29 cellular contexts compared by ENCODE assay signal in genomic region chr11:66706989-66707388, GRCh38.
"Had no signal": no experiment of that assay in that cellular context is flagged by ENCODE, and none has a peak within 500 bp of the region (broad histone marks: within the 10 kb centered on the region; RNA-seq: fewer than 3 reads in every experiment).

No MANE protein-coding gene starts in this region.

- H3K4me3 ChIP-seq: ascending aorta, breast epithelium, cardiac muscle cell, colonic mucosa, esophagus muscularis mucosa, gastrocnemius medialis, heart left ventricle had no signal

- DNase-seq: activated CD4-positive, alpha-beta memory T cell treated with anti-CD3 and anti-CD28 coated beads, Interleukin-2, amount 10 ng/mL, durations not matched to agents 7 days and 5 days; activated CD4-positive, alpha-beta T cell treated with anti-CD3 and anti-CD28 coated beads for 36 hours; activated CD4-positive, alpha-beta T cell treated with anti-CD3 and anti-CD28 coated beads, Interleukin-2, amount 10 ng/mL, durations not matched to agents 24 days and 14 days; activated CD4-positive, alpha-beta T cell treated with anti-CD3 and anti-CD28 coated beads, Interleukin-2, amount 50 U/mL, for 4 hours; activated CD4-positive, CD25-positive, alpha-beta regulatory T cell; activated CD4-positive, CD25-positive, alpha-beta regulatory T cell treated with anti-CD3 and anti-CD28 coated beads, Interleukin-2, amount 50 U/mL, for 72 hours; activated CD8-positive, alpha-beta memory T cell treated with anti-CD3 and anti-CD28 coated beads, Interleukin-2, amount 50 U/mL, for 48 hours; activated gamma-delta T cell; activated naive CD4-positive, alpha-beta T cell treated with anti-CD3 and anti-CD28 coated beads for 36 hours; activated naive CD8-positive, alpha-beta T cell treated with anti-CD3 and anti-CD28 coated beads, Interleukin-2, amount 10 ng/mL, durations not matched to agents 7 days and 5 days; activated T-cell treated with anti-CD3 and anti-CD28 coated beads for 4 hours; activated T-cell treated with anti-CD3 and anti-CD28 coated beads, Interleukin-2, amount 50 U/mL, for 24 hours; activated T-cell treated with anti-CD3 and anti-CD28 coated beads, Interleukin-2, amount 50 U/mL, for 72 hours; central memory CD4-positive, alpha-beta T cell; cerebellar nuclear complex; colonic mucosa; effector CD8-positive, alpha-beta T cell; erythroblast; foreskin keratinocyte; gastrocnemius medialis; glutamatergic neuron; heart left ventricle; T-helper 2 cell had no signal

- H3K4me1 Mint-ChIP-seq: activated CD4-positive, alpha-beta T cell treated with anti-CD3 and anti-CD28 coated beads for 36 hours; activated CD4-positive, alpha-beta T cell treated with anti-CD3 and anti-CD28 coated beads, Interleukin-2, amount 10 ng/mL, durations not matched to agents 24 days and 14 days; brain had no signal

- H3K9me3 ChIP-seq: ascending aorta, breast epithelium, colonic mucosa, esophagus muscularis mucosa, gastrocnemius medialis, heart left ventricle had no signal

- H3K27me3 ChIP-seq: ascending aorta, breast epithelium, cardiac muscle cell, colonic mucosa, esophagus muscularis mucosa, foreskin keratinocyte, gastrocnemius medialis, heart left ventricle had no signal

- H3K9me3 Mint-ChIP-seq: activated CD4-positive, alpha-beta memory T cell treated with anti-CD3 and anti-CD28 coated beads, Interleukin-2, amount 10 ng/mL, durations not matched to agents 7 days and 5 days; activated CD4-positive, alpha-beta T cell treated with anti-CD3 and anti-CD28 coated beads, Interleukin-2, amount 10 ng/mL, durations not matched to agents 24 days and 14 days; activated naive CD4-positive, alpha-beta T cell treated with anti-CD3 and anti-CD28 coated beads for 36 hours; activated naive CD4-positive, alpha-beta T cell treated with anti-CD3 and anti-CD28 coated beads, Interleukin-2, amount 50 U/mL, for 72 hours; activated naive CD8-positive, alpha-beta T cell treated with anti-CD3 and anti-CD28 coated beads, Interleukin-2, amount 10 ng/mL, durations not matched to agents 7 days and 5 days; activated T-cell treated with anti-CD3 and anti-CD28 coated beads, Interleukin-2, amount 50 U/mL, for 24 hours; activated T-cell treated with anti-CD3 and anti-CD28 coated beads, Interleukin-2, amount 50 U/mL, for 72 hours; brain had no signal

- H3K36me3 ChIP-seq: ascending aorta, breast epithelium, cardiac muscle cell, colonic mucosa, gastrocnemius medialis, heart left ventricle had no signal

- H3K4me3 Mint-ChIP-seq: activated CD4-positive, alpha-beta memory T cell treated with anti-CD3 and anti-CD28 coated beads, Interleukin-2, amount 10 ng/mL, durations not matched to agents 7 days and 5 days; activated CD4-positive, alpha-beta T cell treated with anti-CD3 and anti-CD28 coated beads for 36 hours; activated CD4-positive, alpha-beta T cell treated with anti-CD3 and anti-CD28 coated beads, Interleukin-2, amount 10 ng/mL, durations not matched to agents 24 days and 14 days; activated naive CD4-positive, alpha-beta T cell treated with anti-CD3 and anti-CD28 coated beads for 36 hours; activated naive CD8-positive, alpha-beta T cell treated with anti-CD3 and anti-CD28 coated beads, Interleukin-2, amount 10 ng/mL, durations not matched to agents 7 days and 5 days; activated T-cell treated with anti-CD3 and anti-CD28 coated beads, Interleukin-2, amount 50 U/mL, for 24 hours; activated T-cell treated with anti-CD3 and anti-CD28 coated beads, Interleukin-2, amount 50 U/mL, for 72 hours; brain had no signal

- H3K27ac Mint-ChIP-seq: activated CD4-positive, alpha-beta memory T cell treated with anti-CD3 and anti-CD28 coated beads, Interleukin-2, amount 10 ng/mL, durations not matched to agents 7 days and 5 days; activated CD4-positive, alpha-beta T cell treated with anti-CD3 and anti-CD28 coated beads for 36 hours; activated CD4-positive, alpha-beta T cell treated with anti-CD3 and anti-CD28 coated beads, Interleukin-2, amount 10 ng/mL, durations not matched to agents 24 days and 14 days; activated naive CD4-positive, alpha-beta T cell treated with anti-CD3 and anti-CD28 coated beads for 36 hours; activated naive CD8-positive, alpha-beta T cell treated with anti-CD3 and anti-CD28 coated beads, Interleukin-2, amount 10 ng/mL, durations not matched to agents 7 days and 5 days; activated T-cell treated with anti-CD3 and anti-CD28 coated beads, Interleukin-2, amount 50 U/mL, for 24 hours; activated T-cell treated with anti-CD3 and anti-CD28 coated beads, Interleukin-2, amount 50 U/mL, for 72 hours; brain had no signal

- H3K27ac ChIP-seq: ascending aorta, breast epithelium, cardiac muscle cell, colonic mucosa, esophagus muscularis mucosa, foreskin keratinocyte, gastrocnemius medialis, heart left ventricle had no signal

- H3K36me3 Mint-ChIP-seq: activated naive CD4-positive, alpha-beta T cell treated with anti-CD3 and anti-CD28 coated beads, Interleukin-2, amount 50 U/mL, for 72 hours; activated naive CD8-positive, alpha-beta T cell treated with anti-CD3 and anti-CD28 coated beads, Interleukin-2, amount 10 ng/mL, durations not matched to agents 7 days and 5 days had no signal

- H3K4me1 ChIP-seq: ascending aorta, breast epithelium, colonic mucosa, esophagus muscularis mucosa, foreskin keratinocyte, gastrocnemius medialis, heart left ventricle had no signal

- H3K27me3 Mint-ChIP-seq: activated CD4-positive, alpha-beta memory T cell treated with anti-CD3 and anti-CD28 coated beads, Interleukin-2, amount 10 ng/mL, durations not matched to agents 7 days and 5 days; activated CD4-positive, alpha-beta T cell treated with anti-CD3 and anti-CD28 coated beads for 36 hours; activated CD4-positive, alpha-beta T cell treated with anti-CD3 and anti-CD28 coated beads, Interleukin-2, amount 10 ng/mL, durations not matched to agents 24 days and 14 days; activated naive CD8-positive, alpha-beta T cell treated with anti-CD3 and anti-CD28 coated beads, Interleukin-2, amount 10 ng/mL, durations not matched to agents 7 days and 5 days; activated T-cell treated with anti-CD3 and anti-CD28 coated beads, Interleukin-2, amount 50 U/mL, for 24 hours; brain had no signal

- ATAC-seq: activated CD4-positive, alpha-beta T cell treated with anti-CD3 and anti-CD28 coated beads for 36 hours; activated naive CD4-positive, alpha-beta T cell treated with anti-CD3 and anti-CD28 coated beads, Interleukin-2, amount 50 U/mL, for 72 hours; activated T-cell treated with anti-CD3 and anti-CD28 coated beads, Interleukin-2, amount 50 U/mL, for 72 hours; foreskin keratinocyte; gastrocnemius medialis; heart left ventricle had no signal
